32 cellular contexts compared by ENCODE assay signal in the genomic region with DNA sequence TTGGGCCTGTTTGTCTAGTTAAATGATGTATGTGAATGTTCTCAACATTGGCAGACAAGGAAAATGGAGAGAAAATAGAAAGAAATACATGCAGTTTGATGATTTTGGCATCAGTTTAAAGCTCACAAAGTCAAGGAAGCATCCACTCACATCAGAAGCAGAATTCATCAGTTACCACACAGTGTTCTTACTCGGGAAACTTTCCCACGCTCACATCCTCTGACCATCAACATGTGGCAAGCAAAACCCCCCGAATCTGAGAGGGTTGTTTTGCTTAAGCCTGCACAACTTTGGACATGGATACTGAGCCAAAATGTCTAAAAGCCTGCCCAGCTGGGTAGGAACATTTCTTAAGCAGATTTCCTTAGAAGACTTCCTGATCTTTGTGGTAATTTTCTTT.
DNase-seq lines count a peak whose midpoint lies in the region; ATAC-seq, FAIRE-seq and TF ChIP-seq lines count a peak whose summit lies in the region.
"Had no signal": no experiment of that assay in that cellular context is flagged by ENCODE, and none has a peak within 500 bp of the region (broad histone marks: within the 10 kb centered on the region; RNA-seq: fewer than 3 reads in every experiment).

No MANE protein-coding gene starts in this region.

- H4K20me1 ChIP-seq in PC-9 (ENCODE audit: insufficient read depth) (no peaks in the 10 kb centered on the region), endothelial cell of umbilical vein (replicated peaks; ENCODE audit: control insufficient read depth, extremely low read depth, insufficient read depth, low read length) (no peaks in the 10 kb centered on the region), neural progenitor cell (ENCODE audit: low read depth) (no peaks in the 10 kb centered on the region)

- no peaks in the 10 kb centered on the region for H3K27me3 ChIP-seq in PC-9 (ENCODE audit: insufficient read depth, low read depth)
- no peaks in the 10 kb centered on the region for H3K27me3 ChIP-seq in endothelial cell of umbilical vein (ENCODE audit: control insufficient read depth in 2 of 2, insufficient read depth in 2 of 2, low read length in 2 of 2)
- H3K27me3 ChIP-seq in neural progenitor cell, result no peaks in the 10 kb centered on the region
- no peaks in the 10 kb centered on the region for H3K27me3 ChIP-seq in effector memory CD4-positive, alpha-beta T cell (replicated peaks; ENCODE audit: control insufficient read depth, insufficient read depth, low read length, poor library complexity, severe bottlenecking)
- H3K27me3 ChIP-seq: neutrophil, stomach, tibial nerve had no signal

- H3K9me3 ChIP-seq in PC-9 (ENCODE audit: insufficient read depth, low read depth) (no peaks in the 10 kb centered on the region), endothelial cell of umbilical vein (replicated peaks; ENCODE audit: control insufficient read depth, insufficient read depth, low read length) (no peaks in the 10 kb centered on the region), neural progenitor cell (ENCODE audit: low read depth) (no peaks in the 10 kb centered on the region)
- H3K9me3 ChIP-seq in effector memory CD4-positive, alpha-beta T cell (ENCODE audit: control insufficient read depth, low read length), result no peaks in the 10 kb centered on the region
- H3K9me3 ChIP-seq: neutrophil, prostate gland, stomach, tibial nerve had no signal

- H3K4me3 Mint-ChIP-seq in neural progenitor cell (no peak overlapping the region), WTC11 (no peak overlapping the region)
- H3K4me3 Mint-ChIP-seq: activated CD4-positive, alpha-beta T cell treated with anti-CD3 and anti-CD28 coated beads, Interleukin-2, amount 10 ng/mL, durations not matched to agents 24 days and 14 days; activated naive CD8-positive, alpha-beta T cell treated with anti-CD3 and anti-CD28 coated beads for 36 hours; CD8-positive, alpha-beta memory T cell had no signal

- H2AFZ ChIP-seq in PC-9, result peak overlapping the region; percentile 49; the same call in 1 of the 2 replicates
- H2AFZ ChIP-seq in endothelial cell of umbilical vein (ENCODE audit: low read depth, low read length), result no peak overlapping the region
- peak overlapping the region; percentile 47 for H2AFZ ChIP-seq in neural progenitor cell (replicated peaks)

- H3F3A ChIP-seq in PC-9 (ENCODE audit: insufficient read depth, low read depth) (no peaks in the 10 kb centered on the region), neural progenitor cell (ENCODE audit: low read depth) (no peaks in the 10 kb centered on the region)

- intact Hi-C loops in PC-9 (cut with micrococcal nuclease; ENCODE audit: unreplicated experiment), result no loop called here
- intact Hi-C loops in endothelial cell of umbilical vein (cut with micrococcal nuclease), result no loop called here

- H3K27ac ChIP-seq in PC-9 (no peak overlapping the region), endothelial cell of umbilical vein (ENCODE audit: insufficient read depth, low read depth, low read length) (no peak overlapping the region), neural progenitor cell (no peak overlapping the region)
- no peak overlapping the region for H3K27ac ChIP-seq in effector memory CD4-positive, alpha-beta T cell (ENCODE audit: insufficient read depth, low read length, poor library complexity, severe bottlenecking)
- H3K27ac ChIP-seq: neutrophil, prostate gland, stomach, tibial nerve, VCaP had no signal

- ATAC-seq in HG02642 (IDR thresholded peaks at IDR 0.05; ENCODE audit: poor library complexity, unreplicated experiment), result no peak
- ATAC-seq in WTC11, result no peak
- ATAC-seq: HCT116, left cardiac atrium had no signal

- CTCF ChIA-PET in PC-9 (lab: Charles Lee) (no interaction called here), endothelial cell of umbilical vein (lab: Charles Lee) (no interaction called here), WTC11 (lab: Charles Lee) (no interaction called here)

- H3K9ac ChIP-seq in endothelial cell of umbilical vein (replicated peaks; ENCODE audit: extremely low read depth, insufficient read depth, low read length), result no peak overlapping the region
- no peak overlapping the region for H3K9ac ChIP-seq in neural progenitor cell

- H3K4me1 Mint-ChIP-seq in neural progenitor cell (peaks cover 4% of the 10 kb centered on the region), WTC11 (peaks cover 8% of the 10 kb centered on the region)
- H3K4me1 Mint-ChIP-seq: activated CD4-positive, alpha-beta T cell treated with anti-CD3 and anti-CD28 coated beads, Interleukin-2, amount 10 ng/mL, durations not matched to agents 24 days and 14 days; activated naive CD8-positive, alpha-beta T cell treated with anti-CD3 and anti-CD28 coated beads for 36 hours; CD8-positive, alpha-beta memory T cell had no signal

- H3K36me3 ChIP-seq in PC-9 (ENCODE audit: low read depth), result no peaks in the 10 kb centered on the region
- no peaks in the 10 kb centered on the region for H3K36me3 ChIP-seq in endothelial cell of umbilical vein (ENCODE audit: control insufficient read depth in 2 of 2, extremely low read depth in 1 of 2, insufficient read depth in 2 of 2, low read length in 2 of 2)
- H3K36me3 ChIP-seq in neural progenitor cell, result no peaks in the 10 kb centered on the region
- H3K36me3 ChIP-seq in effector memory CD4-positive, alpha-beta T cell (ENCODE audit: control insufficient read depth, insufficient read depth, low read length), result no peaks in the 10 kb centered on the region
- H3K36me3 ChIP-seq: neutrophil, prostate gland, stomach, tibial nerve had no signal

- TF ChIP-seq POLR2A in endothelial cell of umbilical vein (IDR thresholded peaks at IDR 0.05; ENCODE audit: low read depth, low read length), result no peak

- dilution Hi-C loops in endothelial cell of umbilical vein (cut with MboI; ENCODE audit: extremely low pct_ligation_motif_present, low sequenced_read_pairs), result no loop called here

- H3K79me2 ChIP-seq in PC-9 (ENCODE audit: low read depth) (no peaks in the 10 kb centered on the region), endothelial cell of umbilical vein (ENCODE audit: control insufficient read depth, insufficient read depth, low read length) (no peaks in the 10 kb centered on the region), neural progenitor cell (ENCODE audit: low read depth) (no peaks in the 10 kb centered on the region)

- peak; percentile 8 for DNase-seq in AG10803 (ENCODE audit: low read depth)
- DNase-seq in PC-9, result no peak
- DNase-seq in endothelial cell of umbilical vein (ENCODE audit: low read depth, low spot score), result peak; percentile 3
- no peak for DNase-seq in neural progenitor cell (ENCODE audit: low spot score)
- no peak for DNase-seq in NCI-H2171 treated with DMSO at 0.1 percent for 48 hours (lab: John Stamatoyannopoulos, UW)
- DNase-seq in effector memory CD4-positive, alpha-beta T cell, result no peak
- no peak for DNase-seq in WTC11 (ENCODE audit: low spot score)
- DNase-seq: activated CD4-positive, alpha-beta T cell treated with anti-CD3 and anti-CD28 coated beads, Interleukin-2, amount 10 ng/mL, durations not matched to agents 24 days and 14 days; activated effector memory CD4-positive, alpha-beta T cell treated with anti-CD3 and anti-CD28 coated beads, Interleukin-2, amount 50 U/mL, for 16 hours; activated naive CD8-positive, alpha-beta T cell treated with anti-CD3 and anti-CD28 coated beads for 36 hours; activated T-cell treated with anti-CD3 and anti-CD28 coated beads, Interleukin-2, amount 50 U/mL, for 1 hour; AML-193; aorta; CD8-positive, alpha-beta memory T cell; cerebellar nuclear complex; foreskin melanocyte; left cardiac atrium; NCI-H1048; NCI-H1694 treated with DMSO at 0.1 percent for 48 hours; NCI-H2171; NCI-H524; NK-92 treated with Interleukin-12 subunit alpha and Interleukin-12 subunit beta, amount 100 ng/mL, for 24 hours; SHP77; stomach; T-helper 9 cell had no signal

- peaks cover 2% of the 10 kb centered on the region for H3K27me3 Mint-ChIP-seq in neural progenitor cell (ENCODE audit: insufficient read depth, low read depth)
- no peaks in the 10 kb centered on the region for H3K27me3 Mint-ChIP-seq in WTC11 (ENCODE audit: low read depth)
- H3K27me3 Mint-ChIP-seq: activated CD4-positive, alpha-beta T cell treated with anti-CD3 and anti-CD28 coated beads, Interleukin-2, amount 10 ng/mL, durations not matched to agents 24 days and 14 days had no signal

- H3K9me2 ChIP-seq in PC-9 (ENCODE audit: insufficient read depth), result no peaks in the 10 kb centered on the region

- H3K27ac Mint-ChIP-seq in neural progenitor cell (no peak overlapping the region), WTC11 (no peak overlapping the region)
- H3K27ac Mint-ChIP-seq: activated CD4-positive, alpha-beta T cell treated with anti-CD3 and anti-CD28 coated beads, Interleukin-2, amount 10 ng/mL, durations not matched to agents 24 days and 14 days; activated naive CD8-positive, alpha-beta T cell treated with anti-CD3 and anti-CD28 coated beads for 36 hours; CD8-positive, alpha-beta memory T cell had no signal

- BruUV-seq in PC-9 (replicated peaks; lab: Mats Ljungman, UMichigan), result no TSS peak
- BruUV-seq in endothelial cell of umbilical vein (replicated peaks; lab: Mats Ljungman, UMichigan), result no TSS peak

- TF ChIP-seq CTCF in AG10803 (conservative IDR thresholded peaks at IDR 0.05; ENCODE audit: low read length), result no peak
- TF ChIP-seq CTCF in PC-9 (conservative IDR thresholded peaks at IDR 0.05), result no peak
- TF ChIP-seq CTCF in endothelial cell of umbilical vein (IDR thresholded peaks at IDR 0.05; ENCODE audit: extremely low read depth in 1 of 2, insufficient read depth in 1 of 2, low read depth in 1 of 2, low read length in 2 of 2), result no peak
- no peak for TF ChIP-seq CTCF in neural progenitor cell (IDR thresholded peaks at IDR 0.05)
- no peak for TF ChIP-seq CTCF in WTC11 (IDR thresholded peaks at IDR 0.05)

- H3K4me3 ChIP-seq in AG10803 (ENCODE audit: low read length) (no peak overlapping the region), PC-9 (no peak overlapping the region), endothelial cell of umbilical vein (replicated peaks in 1 of 3; ENCODE audit: insufficient read depth in 1 of 3, low read depth in 1 of 3, low read length in 3 of 3) (no peak overlapping the region), neural progenitor cell (no peak overlapping the region)
- H3K4me3 ChIP-seq in effector memory CD4-positive, alpha-beta T cell (ENCODE audit: insufficient read depth, low read depth, low read length, poor library complexity, severe bottlenecking), result no peak overlapping the region
- H3K4me3 ChIP-seq: prostate gland, stomach, tibial nerve had no signal

- H3K36me3 Mint-ChIP-seq in neural progenitor cell, result no peaks in the 10 kb centered on the region
- H3K36me3 Mint-ChIP-seq in WTC11, result no peaks in the 10 kb centered on the region
- H3K36me3 Mint-ChIP-seq: activated naive CD8-positive, alpha-beta T cell treated with anti-CD3 and anti-CD28 coated beads for 36 hours; CD8-positive, alpha-beta memory T cell had no signal

- no peaks in the 10 kb centered on the region for H3K4me1 ChIP-seq in PC-9 (replicated peaks; ENCODE audit: insufficient read depth)
- no peaks in the 10 kb centered on the region for H3K4me1 ChIP-seq in endothelial cell of umbilical vein (ENCODE audit: control insufficient read depth, extremely low read depth, insufficient read depth, low read length)
- H3K4me1 ChIP-seq in neural progenitor cell, result no peaks in the 10 kb centered on the region
- no peaks in the 10 kb centered on the region for H3K4me1 ChIP-seq in effector memory CD4-positive, alpha-beta T cell (ENCODE audit: control insufficient read depth, insufficient read depth, low read length, poor library complexity, severe bottlenecking)
- H3K4me1 ChIP-seq: prostate gland, stomach, tibial nerve had no signal

- no peaks in the 10 kb centered on the region for H3K9me3 Mint-ChIP-seq in neural progenitor cell
- peaks cover 4% of the 10 kb centered on the region; the same call in 1 of the 2 replicates for H3K9me3 Mint-ChIP-seq in WTC11
- H3K9me3 Mint-ChIP-seq: activated CD4-positive, alpha-beta T cell treated with anti-CD3 and anti-CD28 coated beads, Interleukin-2, amount 10 ng/mL, durations not matched to agents 24 days and 14 days; activated naive CD8-positive, alpha-beta T cell treated with anti-CD3 and anti-CD28 coated beads for 36 hours; CD8-positive, alpha-beta memory T cell had no signal

- no peak for FAIRE-seq in endothelial cell of umbilical vein (lab: Jason Lieb, UNC)
- FAIRE-seq: GM19239 had no signal

- H3K4me2 ChIP-seq in PC-9 (no peak overlapping the region), endothelial cell of umbilical vein (ENCODE audit: insufficient read depth, low read length) (no peak overlapping the region), neural progenitor cell (no peak overlapping the region)

- POLR2A ChIA-PET in PC-9 (lab: Charles Lee; ENCODE audit: unreplicated experiment), result no interaction called here
- POLR2A ChIA-PET in endothelial cell of umbilical vein (lab: Charles Lee), result no interaction called here
- POLR2A ChIA-PET in WTC11 (lab: Charles Lee), result no interaction called here

- H3K9me1 ChIP-seq in endothelial cell of umbilical vein (replicated peaks; ENCODE audit: control insufficient read depth, extremely low read depth, insufficient read depth, low read length), result no peaks in the 10 kb centered on the region

Comparison
In these comparisons a context has a peak if more than half of its experiments do, and no peak if none do; other contexts are left out.
1. DNase-seq: peak in AG10803 (single experiment) and endothelial cell of umbilical vein (single experiment); none in PC-9 (0 of 2), neural progenitor cell (single experiment), NCI-H2171 treated with DMSO at 0.1 percent for 48 hours (single experiment), effector memory CD4-positive, alpha-beta T cell (0 of 3) and WTC11 (single experiment).